Comparison of ENCODE assay signal across 1 cellular context in the genomic region with DNA sequence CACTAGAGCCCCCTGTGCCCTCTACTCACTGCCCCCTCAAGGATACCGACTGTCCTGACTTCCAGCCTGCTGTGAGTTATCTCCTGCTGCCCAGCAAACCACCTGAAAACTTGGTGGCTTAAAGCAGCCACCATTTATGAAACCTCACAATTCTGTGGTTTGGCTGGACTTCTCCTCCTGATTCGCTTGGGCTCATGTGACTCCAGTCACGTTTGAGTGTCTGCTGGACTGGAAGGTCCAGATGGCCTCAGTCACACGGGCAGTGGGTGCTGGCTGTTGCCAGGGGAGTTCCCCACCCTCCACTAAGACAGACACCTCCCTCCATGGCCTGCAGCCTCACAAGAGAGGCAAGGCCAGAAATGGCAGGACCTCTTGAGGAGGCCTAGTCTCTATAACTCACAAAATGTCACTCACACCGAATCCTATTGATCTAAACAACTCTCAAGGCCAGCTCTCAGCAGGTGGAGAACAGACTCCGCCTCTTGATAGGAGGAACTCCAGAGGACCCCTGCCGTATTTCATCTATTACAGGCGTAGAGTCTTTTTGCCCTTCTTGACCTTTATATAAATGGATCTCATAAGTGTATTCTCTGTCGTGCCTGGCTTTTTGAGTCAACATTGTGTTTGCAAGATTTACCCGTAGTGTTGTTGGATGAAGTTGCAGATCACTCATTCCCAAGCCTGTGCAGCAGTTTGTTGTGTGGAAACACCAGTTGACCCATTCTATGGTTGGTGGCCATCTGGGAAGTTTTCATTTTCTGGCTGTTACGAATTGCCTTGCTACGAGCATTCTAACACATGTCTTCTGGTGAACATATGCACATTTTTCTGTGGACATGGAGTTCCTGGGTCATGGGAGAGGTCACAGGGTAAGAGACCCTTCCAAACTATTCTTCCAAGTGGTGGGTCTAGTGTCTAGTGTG.
TF ChIP-seq lines count a peak whose summit lies in the region.

No MANE protein-coding gene starts in this region.

TF ChIP-seq in GM12878, 131 proteins besides CTCF, POLR2A, EP300 and RAD21 (continued from another document and continues in another):
- TF ChIP-seq, protein P1, sequence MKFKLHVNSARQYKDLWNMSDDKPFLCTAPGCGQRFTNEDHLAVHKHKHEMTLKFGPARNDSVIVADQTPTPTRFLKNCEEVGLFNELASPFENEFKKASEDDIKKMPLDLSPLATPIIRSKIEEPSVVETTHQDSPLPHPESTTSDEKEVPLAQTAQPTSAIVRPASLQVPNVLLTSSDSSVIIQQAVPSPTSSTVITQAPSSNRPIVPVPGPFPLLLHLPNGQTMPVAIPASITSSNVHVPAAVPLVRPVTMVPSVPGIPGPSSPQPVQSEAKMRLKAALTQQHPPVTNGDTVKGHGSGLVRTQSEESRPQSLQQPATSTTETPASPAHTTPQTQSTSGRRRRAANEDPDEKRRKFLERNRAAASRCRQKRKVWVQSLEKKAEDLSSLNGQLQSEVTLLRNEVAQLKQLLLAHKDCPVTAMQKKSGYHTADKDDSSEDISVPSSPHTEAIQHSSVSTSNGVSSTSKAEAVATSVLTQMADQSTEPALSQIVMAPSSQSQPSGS (IDR thresholded peaks at IDR 0.05; ENCODE audit: low read length): no peak
- TF ChIP-seq, protein P2, sequence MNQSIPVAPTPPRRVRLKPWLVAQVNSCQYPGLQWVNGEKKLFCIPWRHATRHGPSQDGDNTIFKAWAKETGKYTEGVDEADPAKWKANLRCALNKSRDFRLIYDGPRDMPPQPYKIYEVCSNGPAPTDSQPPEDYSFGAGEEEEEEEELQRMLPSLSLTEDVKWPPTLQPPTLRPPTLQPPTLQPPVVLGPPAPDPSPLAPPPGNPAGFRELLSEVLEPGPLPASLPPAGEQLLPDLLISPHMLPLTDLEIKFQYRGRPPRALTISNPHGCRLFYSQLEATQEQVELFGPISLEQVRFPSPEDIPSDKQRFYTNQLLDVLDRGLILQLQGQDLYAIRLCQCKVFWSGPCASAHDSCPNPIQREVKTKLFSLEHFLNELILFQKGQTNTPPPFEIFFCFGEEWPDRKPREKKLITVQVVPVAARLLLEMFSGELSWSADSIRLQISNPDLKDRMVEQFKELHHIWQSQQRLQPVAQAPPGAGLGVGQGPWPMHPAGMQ (IDR thresholded peaks at IDR 0.05; ENCODE audit: borderline replicate concordance): no peak
- TF ChIP-seq RELA (IDR thresholded peaks at IDR 0.05; ENCODE audit: borderline replicate concordance, partially characterized antibody) (peak; percentile 21), NBN (IDR thresholded peaks at IDR 0.05) (no peak), IRF4 (IDR thresholded peaks at IDR 0.05; ENCODE audit: low read depth, low read length) (no peak), IKZF2 (IDR thresholded peaks at IDR 0.05) (peak; percentile 40 to 65; a peak in 2 of 4 replicates), ZBED1 (IDR thresholded peaks at IDR 0.05; ENCODE audit: borderline replicate concordance) (no peak), TAF1 (IDR thresholded peaks at IDR 0.05; ENCODE audit: borderline replicate concordance, low read depth, low read length) (no peak), EGR1 (IDR thresholded peaks at IDR 0.05; ENCODE audit: borderline replicate concordance in 1 of 2, low read depth in 2 of 2, low read length in 2 of 2) (no peak), FOXK2 (IDR thresholded peaks at IDR 0.05) (no peak), NRF1 (conservative IDR thresholded peaks at IDR 0.05; ENCODE audit: low read depth, low read length) (no peak), BHLHE40 (IDR thresholded peaks at IDR 0.05; ENCODE audit: borderline replicate concordance in 1 of 2, low read depth in 2 of 2, low read length in 1 of 2) (peak; percentile 98 to 99), RUNX3 (IDR thresholded peaks at IDR 0.05; ENCODE audit: low read length) (peak; percentile 83), RB1 (IDR thresholded peaks at IDR 0.05; ENCODE audit: borderline replicate concordance) (no peak), IKZF1 (conservative IDR thresholded peaks at IDR 0.05) (peak; percentile 42; the same call in 1 of the 2 replicates), ZNF384 (IDR thresholded peaks at IDR 0.05; ENCODE audit: borderline replicate concordance, low read depth, low read length) (no peak), SUZ12 (IDR thresholded peaks at IDR 0.05; ENCODE audit: unreplicated experiment) (no peak), GATAD2B (conservative IDR thresholded peaks at IDR 0.05; ENCODE audit: low read depth) (peak; percentile 45; the same call in 1 of the 2 replicates), TBL1XR1 (IDR thresholded peaks at IDR 0.05; ENCODE audit: low read depth, low read length) (no peak), POLR2AphosphoS5 (IDR thresholded peaks at IDR 0.05; ENCODE audit: low read length) (no peak)
- TF ChIP-seq, protein P3, sequence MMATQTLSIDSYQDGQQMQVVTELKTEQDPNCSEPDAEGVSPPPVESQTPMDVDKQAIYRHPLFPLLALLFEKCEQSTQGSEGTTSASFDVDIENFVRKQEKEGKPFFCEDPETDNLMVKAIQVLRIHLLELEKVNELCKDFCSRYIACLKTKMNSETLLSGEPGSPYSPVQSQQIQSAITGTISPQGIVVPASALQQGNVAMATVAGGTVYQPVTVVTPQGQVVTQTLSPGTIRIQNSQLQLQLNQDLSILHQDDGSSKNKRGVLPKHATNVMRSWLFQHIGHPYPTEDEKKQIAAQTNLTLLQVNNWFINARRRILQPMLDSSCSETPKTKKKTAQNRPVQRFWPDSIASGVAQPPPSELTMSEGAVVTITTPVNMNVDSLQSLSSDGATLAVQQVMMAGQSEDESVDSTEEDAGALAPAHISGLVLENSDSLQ (IDR thresholded peaks at IDR 0.05): peak; percentile 75
- TF ChIP-seq, protein P4, sequence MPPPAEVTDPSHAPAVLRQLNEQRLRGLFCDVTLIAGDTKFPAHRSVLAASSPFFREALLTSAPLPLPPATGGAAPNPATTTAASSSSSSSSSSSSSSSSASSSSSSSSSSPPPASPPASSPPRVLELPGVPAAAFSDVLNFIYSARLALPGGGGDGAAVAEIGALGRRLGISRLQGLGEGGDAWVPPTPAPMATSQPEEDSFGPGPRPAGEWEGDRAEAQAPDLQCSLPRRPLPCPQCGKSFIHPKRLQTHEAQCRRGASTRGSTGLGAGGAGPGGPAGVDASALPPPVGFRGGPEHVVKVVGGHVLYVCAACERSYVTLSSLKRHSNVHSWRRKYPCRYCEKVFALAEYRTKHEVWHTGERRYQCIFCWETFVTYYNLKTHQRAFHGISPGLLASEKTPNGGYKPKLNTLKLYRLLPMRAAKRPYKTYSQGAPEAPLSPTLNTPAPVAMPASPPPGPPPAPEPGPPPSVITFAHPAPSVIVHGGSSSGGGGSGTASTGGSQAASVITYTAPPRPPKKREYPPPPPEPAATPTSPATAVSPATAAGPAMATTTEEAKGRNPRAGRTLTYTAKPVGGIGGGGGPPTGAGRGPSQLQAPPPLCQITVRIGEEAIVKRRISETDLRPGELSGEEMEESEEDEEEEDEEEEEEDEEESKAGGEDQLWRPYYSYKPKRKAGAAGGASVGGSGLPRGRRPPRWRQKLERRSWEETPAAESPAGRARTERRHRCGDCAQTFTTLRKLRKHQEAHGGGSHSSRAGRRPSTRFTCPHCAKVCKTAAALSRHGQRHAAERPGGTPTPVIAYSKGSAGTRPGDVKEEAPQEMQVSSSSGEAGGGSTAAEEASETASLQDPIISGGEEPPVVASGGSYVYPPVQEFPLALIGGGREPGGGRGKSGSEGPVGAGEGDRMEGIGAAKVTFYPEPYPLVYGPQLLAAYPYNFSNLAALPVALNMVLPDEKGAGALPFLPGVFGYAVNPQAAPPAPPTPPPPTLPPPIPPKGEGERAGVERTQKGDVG (CRISPR knock-in tag; IDR thresholded peaks at IDR 0.05): no peak
- TF ChIP-seq, protein P5, sequence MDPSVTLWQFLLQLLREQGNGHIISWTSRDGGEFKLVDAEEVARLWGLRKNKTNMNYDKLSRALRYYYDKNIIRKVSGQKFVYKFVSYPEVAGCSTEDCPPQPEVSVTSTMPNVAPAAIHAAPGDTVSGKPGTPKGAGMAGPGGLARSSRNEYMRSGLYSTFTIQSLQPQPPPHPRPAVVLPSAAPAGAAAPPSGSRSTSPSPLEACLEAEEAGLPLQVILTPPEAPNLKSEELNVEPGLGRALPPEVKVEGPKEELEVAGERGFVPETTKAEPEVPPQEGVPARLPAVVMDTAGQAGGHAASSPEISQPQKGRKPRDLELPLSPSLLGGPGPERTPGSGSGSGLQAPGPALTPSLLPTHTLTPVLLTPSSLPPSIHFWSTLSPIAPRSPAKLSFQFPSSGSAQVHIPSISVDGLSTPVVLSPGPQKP (IDR thresholded peaks at IDR 0.05; ENCODE audit: low read depth, low read length): no peak
- TF ChIP-seq, protein P6, sequence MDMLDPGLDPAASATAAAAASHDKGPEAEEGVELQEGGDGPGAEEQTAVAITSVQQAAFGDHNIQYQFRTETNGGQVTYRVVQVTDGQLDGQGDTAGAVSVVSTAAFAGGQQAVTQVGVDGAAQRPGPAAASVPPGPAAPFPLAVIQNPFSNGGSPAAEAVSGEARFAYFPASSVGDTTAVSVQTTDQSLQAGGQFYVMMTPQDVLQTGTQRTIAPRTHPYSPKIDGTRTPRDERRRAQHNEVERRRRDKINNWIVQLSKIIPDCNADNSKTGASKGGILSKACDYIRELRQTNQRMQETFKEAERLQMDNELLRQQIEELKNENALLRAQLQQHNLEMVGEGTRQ (IDR thresholded peaks at IDR 0.05; ENCODE audit: borderline replicate concordance, low read depth, low read length): peak; percentile 30; the same call in 1 of the 2 replicates
- TF ChIP-seq, protein P7, sequence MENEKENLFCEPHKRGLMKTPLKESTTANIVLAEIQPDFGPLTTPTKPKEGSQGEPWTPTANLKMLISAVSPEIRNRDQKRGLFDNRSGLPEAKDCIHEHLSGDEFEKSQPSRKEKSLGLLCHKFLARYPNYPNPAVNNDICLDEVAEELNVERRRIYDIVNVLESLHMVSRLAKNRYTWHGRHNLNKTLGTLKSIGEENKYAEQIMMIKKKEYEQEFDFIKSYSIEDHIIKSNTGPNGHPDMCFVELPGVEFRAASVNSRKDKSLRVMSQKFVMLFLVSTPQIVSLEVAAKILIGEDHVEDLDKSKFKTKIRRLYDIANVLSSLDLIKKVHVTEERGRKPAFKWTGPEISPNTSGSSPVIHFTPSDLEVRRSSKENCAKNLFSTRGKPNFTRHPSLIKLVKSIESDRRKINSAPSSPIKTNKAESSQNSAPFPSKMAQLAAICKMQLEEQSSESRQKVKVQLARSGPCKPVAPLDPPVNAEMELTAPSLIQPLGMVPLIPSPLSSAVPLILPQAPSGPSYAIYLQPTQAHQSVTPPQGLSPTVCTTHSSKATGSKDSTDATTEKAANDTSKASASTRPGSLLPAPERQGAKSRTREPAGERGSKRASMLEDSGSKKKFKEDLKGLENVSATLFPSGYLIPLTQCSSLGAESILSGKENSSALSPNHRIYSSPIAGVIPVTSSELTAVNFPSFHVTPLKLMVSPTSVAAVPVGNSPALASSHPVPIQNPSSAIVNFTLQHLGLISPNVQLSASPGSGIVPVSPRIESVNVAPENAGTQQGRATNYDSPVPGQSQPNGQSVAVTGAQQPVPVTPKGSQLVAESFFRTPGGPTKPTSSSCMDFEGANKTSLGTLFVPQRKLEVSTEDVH (IDR thresholded peaks at IDR 0.05; ENCODE audit: low read depth, partially characterized antibody): no peak
- TF ChIP-seq, protein P8, sequence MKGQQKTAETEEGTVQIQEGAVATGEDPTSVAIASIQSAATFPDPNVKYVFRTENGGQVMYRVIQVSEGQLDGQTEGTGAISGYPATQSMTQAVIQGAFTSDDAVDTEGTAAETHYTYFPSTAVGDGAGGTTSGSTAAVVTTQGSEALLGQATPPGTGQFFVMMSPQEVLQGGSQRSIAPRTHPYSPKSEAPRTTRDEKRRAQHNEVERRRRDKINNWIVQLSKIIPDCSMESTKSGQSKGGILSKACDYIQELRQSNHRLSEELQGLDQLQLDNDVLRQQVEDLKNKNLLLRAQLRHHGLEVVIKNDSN (IDR thresholded peaks at IDR 0.05; ENCODE audit: borderline replicate concordance, extremely low read length, insufficient read depth, low read depth, low read length): peak; percentile 45
- TF ChIP-seq, protein P9, sequence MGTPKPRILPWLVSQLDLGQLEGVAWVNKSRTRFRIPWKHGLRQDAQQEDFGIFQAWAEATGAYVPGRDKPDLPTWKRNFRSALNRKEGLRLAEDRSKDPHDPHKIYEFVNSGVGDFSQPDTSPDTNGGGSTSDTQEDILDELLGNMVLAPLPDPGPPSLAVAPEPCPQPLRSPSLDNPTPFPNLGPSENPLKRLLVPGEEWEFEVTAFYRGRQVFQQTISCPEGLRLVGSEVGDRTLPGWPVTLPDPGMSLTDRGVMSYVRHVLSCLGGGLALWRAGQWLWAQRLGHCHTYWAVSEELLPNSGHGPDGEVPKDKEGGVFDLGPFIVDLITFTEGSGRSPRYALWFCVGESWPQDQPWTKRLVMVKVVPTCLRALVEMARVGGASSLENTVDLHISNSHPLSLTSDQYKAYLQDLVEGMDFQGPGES (IDR thresholded peaks at IDR 0.05): no peak
- TF ChIP-seq, protein P10, sequence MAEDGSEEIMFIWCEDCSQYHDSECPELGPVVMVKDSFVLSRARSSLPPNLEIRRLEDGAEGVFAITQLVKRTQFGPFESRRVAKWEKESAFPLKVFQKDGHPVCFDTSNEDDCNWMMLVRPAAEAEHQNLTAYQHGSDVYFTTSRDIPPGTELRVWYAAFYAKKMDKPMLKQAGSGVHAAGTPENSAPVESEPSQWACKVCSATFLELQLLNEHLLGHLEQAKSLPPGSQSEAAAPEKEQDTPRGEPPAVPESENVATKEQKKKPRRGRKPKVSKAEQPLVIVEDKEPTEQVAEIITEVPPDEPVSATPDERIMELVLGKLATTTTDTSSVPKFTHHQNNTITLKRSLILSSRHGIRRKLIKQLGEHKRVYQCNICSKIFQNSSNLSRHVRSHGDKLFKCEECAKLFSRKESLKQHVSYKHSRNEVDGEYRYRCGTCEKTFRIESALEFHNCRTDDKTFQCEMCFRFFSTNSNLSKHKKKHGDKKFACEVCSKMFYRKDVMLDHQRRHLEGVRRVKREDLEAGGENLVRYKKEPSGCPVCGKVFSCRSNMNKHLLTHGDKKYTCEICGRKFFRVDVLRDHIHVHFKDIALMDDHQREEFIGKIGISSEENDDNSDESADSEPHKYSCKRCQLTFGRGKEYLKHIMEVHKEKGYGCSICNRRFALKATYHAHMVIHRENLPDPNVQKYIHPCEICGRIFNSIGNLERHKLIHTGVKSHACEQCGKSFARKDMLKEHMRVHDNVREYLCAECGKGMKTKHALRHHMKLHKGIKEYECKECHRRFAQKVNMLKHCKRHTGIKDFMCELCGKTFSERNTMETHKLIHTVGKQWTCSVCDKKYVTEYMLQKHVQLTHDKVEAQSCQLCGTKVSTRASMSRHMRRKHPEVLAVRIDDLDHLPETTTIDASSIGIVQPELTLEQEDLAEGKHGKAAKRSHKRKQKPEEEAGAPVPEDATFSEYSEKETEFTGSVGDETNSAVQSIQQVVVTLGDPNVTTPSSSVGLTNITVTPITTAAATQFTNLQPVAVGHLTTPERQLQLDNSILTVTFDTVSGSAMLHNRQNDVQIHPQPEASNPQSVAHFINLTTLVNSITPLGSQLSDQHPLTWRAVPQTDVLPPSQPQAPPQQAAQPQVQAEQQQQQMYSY (CRISPR knock-in tag; IDR thresholded peaks at IDR 0.05): no peak
